In genomic region chr20:38725458-38725958, GRCh38 we compare ENCODE assay signal across 10 cellular contexts.
DNase-seq lines count a peak whose midpoint lies in the region; ATAC-seq and TF ChIP-seq lines count a peak whose summit lies in the region.
"Had no signal": no experiment of that assay in that cellular context is flagged by ENCODE, and none has a peak within 500 bp of the region (broad histone marks: within the 10 kb centered on the region; RNA-seq: fewer than 3 reads in every experiment).

No MANE protein-coding gene starts in this region.

- no peaks in the 10 kb centered on the region for H3K9me3 Mint-ChIP-seq in activated naive CD4-positive, alpha-beta T cell treated with anti-CD3 and anti-CD28 coated beads, Interleukin-2, amount 50 U/mL, for 24 hours
- H3K9me3 Mint-ChIP-seq in effector memory CD8-positive, alpha-beta T cell, result no peaks in the 10 kb centered on the region
- peaks cover 2% of the 10 kb centered on the region for H3K9me3 Mint-ChIP-seq in stimulated activated memory B cell treated with anti-CD40 and anti-IgM and Interleukin-4, amounts not matched to agents 10 μg/mL and 1 μg/mL and 100 μg/mL, for 72 hours

- no peaks in the 10 kb centered on the region for H3K79me2 ChIP-seq in KMS-11 (ENCODE audit: insufficient read depth, low read depth)

- TF ChIP-seq CTCF in KMS-11 (conservative IDR thresholded peaks at IDR 0.05; ENCODE audit: low read depth, low read length), result no peak

- peak overlapping the region; percentile 31; the same call in 1 of the 2 replicates for H3K4me2 ChIP-seq in KMS-11

- H3K27ac Mint-ChIP-seq in activated naive CD4-positive, alpha-beta T cell treated with anti-CD3 and anti-CD28 coated beads, Interleukin-2, amount 50 U/mL, for 24 hours, result peak overlapping the region; percentile 82
- H3K27ac Mint-ChIP-seq in effector memory CD8-positive, alpha-beta T cell, result no peak overlapping the region
- no peak overlapping the region for H3K27ac Mint-ChIP-seq in stimulated activated memory B cell treated with anti-CD40 and anti-IgM and Interleukin-4, amounts not matched to agents 10 μg/mL and 1 μg/mL and 100 μg/mL, for 72 hours

- H3K27me3 ChIP-seq in KMS-11 (ENCODE audit: insufficient read depth, low read depth), result peaks cover 33% of the 10 kb centered on the region

- peak; percentile 21 for ATAC-seq in effector memory CD8-positive, alpha-beta T cell (replicated peaks)
- no peak for ATAC-seq in stimulated activated memory B cell treated with anti-CD40 and anti-IgM and Interleukin-4, amounts not matched to agents 10 μg/mL and 1 μg/mL and 100 μg/mL, for 72 hours

- H3K4me1 Mint-ChIP-seq in activated naive CD4-positive, alpha-beta T cell treated with anti-CD3 and anti-CD28 coated beads, Interleukin-2, amount 50 U/mL, for 24 hours, result peaks cover 62% of the 10 kb centered on the region
- peaks cover 44 to 59% of the 10 kb centered on the region in 2 donors for H3K4me1 Mint-ChIP-seq in effector memory CD8-positive, alpha-beta T cell (ENCODE audit: low read depth in 2 of 2)
- H3K4me1 Mint-ChIP-seq in stimulated activated memory B cell treated with anti-CD40 and anti-IgM and Interleukin-4, amounts not matched to agents 10 μg/mL and 1 μg/mL and 100 μg/mL, for 72 hours, result peaks cover 73% of the 10 kb centered on the region

- H3K36me3 ChIP-seq in KMS-11 (ENCODE audit: insufficient read depth), result no peaks in the 10 kb centered on the region

- DNase-seq in activated naive CD4-positive, alpha-beta T cell treated with anti-CD3 and anti-CD28 coated beads, Interleukin-2, amount 50 U/mL, for 16 hours, result no peak
- DNase-seq in effector memory CD8-positive, alpha-beta T cell, result peak in 1 of 3 experiments; percentile 8
- no peak for DNase-seq in NCI-H146 (lab: John Stamatoyannopoulos, UW)
- DNase-seq in CD1c-positive myeloid dendritic cell (ENCODE audit: extremely low spot score), result no peak
- DNase-seq in activated CD4-positive, CD25-positive, alpha-beta regulatory T cell (lab: John Stamatoyannopoulos, UW), result no peak
- DNase-seq: central memory CD4-positive, alpha-beta T cell had no signal

- no peak overlapping the region for H3K27ac ChIP-seq in KMS-11
- H3K27ac ChIP-seq: RWPE1 had no signal

- peaks cover 76% of the 10 kb centered on the region for H3K27me3 Mint-ChIP-seq in activated naive CD4-positive, alpha-beta T cell treated with anti-CD3 and anti-CD28 coated beads, Interleukin-2, amount 50 U/mL, for 24 hours
- peaks cover 94 to 100% of the 10 kb centered on the region in 2 donors for H3K27me3 Mint-ChIP-seq in effector memory CD8-positive, alpha-beta T cell
- peaks cover 100% of the 10 kb centered on the region for H3K27me3 Mint-ChIP-seq in stimulated activated memory B cell treated with anti-CD40 and anti-IgM and Interleukin-4, amounts not matched to agents 10 μg/mL and 1 μg/mL and 100 μg/mL, for 72 hours

- H3K9ac ChIP-seq in KMS-11, result no peak overlapping the region

- peaks cover 4% of the 10 kb centered on the region for H3K36me3 Mint-ChIP-seq in activated naive CD4-positive, alpha-beta T cell treated with anti-CD3 and anti-CD28 coated beads, Interleukin-2, amount 50 U/mL, for 24 hours
- peaks cover 37% of the 10 kb centered on the region for H3K36me3 Mint-ChIP-seq in effector memory CD8-positive, alpha-beta T cell (ENCODE audit: insufficient read depth)
- peaks cover 6% of the 10 kb centered on the region for H3K36me3 Mint-ChIP-seq in stimulated activated memory B cell treated with anti-CD40 and anti-IgM and Interleukin-4, amounts not matched to agents 10 μg/mL and 1 μg/mL and 100 μg/mL, for 72 hours

- no peaks in the 10 kb centered on the region for H4K20me1 ChIP-seq in KMS-11 (ENCODE audit: insufficient read depth)

- peak overlapping the region; percentile 53 for H3K4me3 Mint-ChIP-seq in activated naive CD4-positive, alpha-beta T cell treated with anti-CD3 and anti-CD28 coated beads, Interleukin-2, amount 50 U/mL, for 24 hours
- peak overlapping the region; percentile 43 to 72 for H3K4me3 Mint-ChIP-seq in effector memory CD8-positive, alpha-beta T cell
- H3K4me3 Mint-ChIP-seq in stimulated activated memory B cell treated with anti-CD40 and anti-IgM and Interleukin-4, amounts not matched to agents 10 μg/mL and 1 μg/mL and 100 μg/mL, for 72 hours, result peak overlapping the region; percentile 35

- no peak overlapping the region for H3K4me3 ChIP-seq in KMS-11 (IDR thresholded peaks at IDR 0.05; ENCODE audit: insufficient read depth, low read depth, low read length)

- H3K4me1 ChIP-seq in KMS-11 (ENCODE audit: low read depth, poor library complexity, severe bottlenecking), result peaks cover 3% of the 10 kb centered on the region

- H2AFZ ChIP-seq in KMS-11 (ENCODE audit: low read depth), result no peak overlapping the region
